ENCODE assay signal across 26 cellular contexts in genomic region chr12:2418579-2418978, GRCh38.
"Had no signal": no experiment of that assay in that cellular context is flagged by ENCODE, and none has a peak within 500 bp of the region (broad histone marks: within the 10 kb centered on the region; RNA-seq: fewer than 3 reads in every experiment).

No MANE protein-coding gene starts in this region.

- H3K9me3 Mint-ChIP-seq: dendritic cell treated with granulocyte-macrophage colony-stimulating factor and Interleukin-4, amounts not matched to agents 40 ng/mL and 50 ng/mL, for 4 days; naive thymus-derived CD8-positive, alpha-beta T cell; stimulated activated memory B cell treated with anti-CD40 and anti-IgM and Interleukin-4, amounts not matched to agents 10 μg/mL and 1 μg/mL and 100 μg/mL, for 72 hours had no signal

- H3K4me1 Mint-ChIP-seq: naive thymus-derived CD8-positive, alpha-beta T cell; stimulated activated memory B cell treated with anti-CD40 and anti-IgM and Interleukin-4, amounts not matched to agents 10 μg/mL and 1 μg/mL and 100 μg/mL, for 72 hours had no signal

- H3K4me3 Mint-ChIP-seq: dendritic cell treated with granulocyte-macrophage colony-stimulating factor and Interleukin-4, amounts not matched to agents 40 ng/mL and 50 ng/mL, for 4 days; naive thymus-derived CD8-positive, alpha-beta T cell; stimulated activated memory B cell treated with anti-CD40 and anti-IgM and Interleukin-4, amounts not matched to agents 10 μg/mL and 1 μg/mL and 100 μg/mL, for 72 hours had no signal

- H3K27me3 ChIP-seq: colonic mucosa, esophagus muscularis mucosa, foreskin keratinocyte, gastroesophageal sphincter, heart left ventricle, hepatocyte, left lung, neutrophil, pancreas, right lobe of liver, testis, tibial artery, upper lobe of left lung, uterus had no signal

- H3K36me3 Mint-ChIP-seq: naive thymus-derived CD8-positive, alpha-beta T cell; stimulated activated memory B cell treated with anti-CD40 and anti-IgM and Interleukin-4, amounts not matched to agents 10 μg/mL and 1 μg/mL and 100 μg/mL, for 72 hours had no signal

- H3K4me1 ChIP-seq: colonic mucosa, foreskin keratinocyte, left lung, pancreas, right lobe of liver, testis, upper lobe of left lung had no signal

- H3K79me2 ChIP-seq: hepatocyte had no signal

- H2AFZ ChIP-seq: hepatocyte had no signal

- H3K36me3 ChIP-seq: colonic mucosa, esophagus muscularis mucosa, gastroesophageal sphincter, heart left ventricle, left lung, neutrophil, pancreas, right lobe of liver, tibial artery, upper lobe of left lung, uterus had no signal

- ATAC-seq: foreskin keratinocyte; gastroesophageal sphincter; left cardiac atrium; left lung; naive thymus-derived CD8-positive, alpha-beta T cell; pancreas; right lobe of liver; stimulated activated memory B cell treated with anti-CD40 and anti-IgM and Interleukin-4, amounts not matched to agents 10 μg/mL and 1 μg/mL and 100 μg/mL, for 72 hours; stimulated activated naive CD8-positive, alpha-beta T cell treated with anti-CD3 and anti-CD28 coated beads, Interleukin-15, Interleukin-2, amounts not matched to agents 100 U/mL and 50 U/mL, for 24 hours had no signal

- DNase-seq: colonic mucosa; effector CD8-positive, alpha-beta T cell; foreskin keratinocyte; kidney; left cardiac atrium; left lung; mesenchymal stem cell; midbrain; naive thymus-derived CD8-positive, alpha-beta T cell; pancreas; right lobe of liver; stimulated activated CD4-positive, alpha-beta T cell treated with anti-CD3 and anti-CD28 coated beads, Interleukin-4, amount 100 ng/mL, for 4 hours; stimulated activated naive CD8-positive, alpha-beta T cell treated with anti-CD3 and anti-CD28 coated beads, Interleukin-15, Interleukin-2, amounts not matched to agents 100 U/mL and 50 U/mL, for 24 hours; substantia nigra; testis; tibial artery; upper lobe of left lung; uterus had no signal

- H3K27ac ChIP-seq: colonic mucosa, esophagus muscularis mucosa, foreskin keratinocyte, gastroesophageal sphincter, hepatocyte, left lung, neutrophil, pancreas, right lobe of liver, testis, tibial artery, upper lobe of left lung, uterus had no signal

- H3K27ac Mint-ChIP-seq: dendritic cell treated with granulocyte-macrophage colony-stimulating factor and Interleukin-4, amounts not matched to agents 40 ng/mL and 50 ng/mL, for 4 days; stimulated activated memory B cell treated with anti-CD40 and anti-IgM and Interleukin-4, amounts not matched to agents 10 μg/mL and 1 μg/mL and 100 μg/mL, for 72 hours had no signal

- H3K4me2 ChIP-seq: hepatocyte, smooth muscle cell had no signal

- H3K4me3 ChIP-seq: colonic mucosa, esophagus muscularis mucosa, gastroesophageal sphincter, heart left ventricle, hepatocyte, left lung, pancreas, right lobe of liver, smooth muscle cell, testis, tibial artery, upper lobe of left lung, uterus had no signal

- H3K9me3 ChIP-seq: colonic mucosa, esophagus muscularis mucosa, gastroesophageal sphincter, heart left ventricle, left lung, neutrophil, pancreas, right lobe of liver, testis, tibial artery, upper lobe of left lung, uterus had no signal
